9 cellular contexts compared by ENCODE assay signal in the genomic region with DNA sequence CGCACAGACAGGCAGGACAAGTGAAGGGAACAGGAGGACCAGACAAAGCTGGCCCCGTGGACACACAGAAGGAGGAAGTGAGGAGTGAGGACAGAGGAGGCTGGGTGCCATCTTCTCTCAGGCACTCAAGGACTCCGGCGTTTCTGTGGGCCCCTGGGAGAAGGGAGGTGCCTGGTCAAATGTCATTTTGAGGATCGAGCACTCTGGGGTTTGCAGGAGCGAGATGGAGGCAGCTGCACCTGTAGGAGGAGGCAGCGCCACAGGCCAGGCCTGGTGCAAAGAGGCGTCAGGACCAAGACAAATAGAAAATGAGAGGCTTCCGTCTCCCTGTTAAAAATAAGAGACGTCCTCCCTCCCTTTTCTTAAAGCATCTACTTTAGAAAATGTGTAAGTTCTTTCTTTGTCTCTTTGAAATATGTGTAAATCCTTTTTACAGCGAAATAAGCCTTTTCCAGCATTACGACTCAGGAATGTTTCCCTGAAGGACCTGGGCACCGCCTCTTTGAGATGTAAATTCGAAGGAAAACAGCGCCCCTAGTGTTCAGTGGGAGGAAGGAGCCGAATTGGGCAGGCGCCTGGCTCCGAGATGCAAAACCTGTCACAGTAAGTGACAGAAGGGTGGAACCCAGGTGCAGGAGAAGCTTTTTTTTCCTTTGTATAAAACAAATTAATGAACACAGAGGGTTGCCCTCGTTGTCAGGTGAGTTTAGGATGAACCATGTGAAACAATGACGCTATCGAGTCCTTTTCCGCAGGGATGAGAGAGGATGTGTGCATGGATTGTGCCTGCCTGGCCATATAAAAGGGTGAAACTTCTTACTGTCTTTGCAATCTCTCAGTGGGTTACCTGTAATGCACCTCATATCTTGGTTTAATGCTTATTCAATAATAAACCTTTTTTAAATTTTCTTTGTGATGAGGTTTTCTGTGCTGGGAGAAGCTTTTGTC. TPM values are rescaled to one million over a fixed set of nuclear protein-coding genes. Genes with fewer than 3 reads are reported as not detected.
DNase-seq lines count a peak whose midpoint lies in the region; ATAC-seq and TF ChIP-seq lines count a peak whose summit lies in the region.
"Had no signal": no experiment of that assay in that cellular context is flagged by ENCODE, and none has a peak within 500 bp of the region (broad histone marks: within the 10 kb centered on the region; RNA-seq: fewer than 3 reads in every experiment).

No MANE protein-coding gene starts in this region.

- ATAC-seq in HG03095 (IDR thresholded peaks at IDR 0.05; ENCODE audit: unreplicated experiment) (no peak), GM19452 (IDR thresholded peaks at IDR 0.05; ENCODE audit: unreplicated experiment) (no peak)

- no peaks in the 10 kb centered on the region for H3K4me1 Mint-ChIP-seq in Calu3 (ENCODE audit: low read depth, unreplicated experiment)

- H3K4me3 ChIP-seq in KMS-11 (IDR thresholded peaks at IDR 0.05; ENCODE audit: insufficient read depth, low read depth, low read length) (no peak overlapping the region), retinal pigment epithelial cell (ENCODE audit: low read length) (no peak overlapping the region)
- H3K4me3 ChIP-seq: SJSA1 had no signal

- TF ChIP-seq CTCF in Calu3 (IDR thresholded peaks at IDR 0.05; ENCODE audit: unreplicated experiment) = peak; percentile 58
- TF ChIP-seq CTCF in KMS-11 (conservative IDR thresholded peaks at IDR 0.05; ENCODE audit: low read depth, low read length) = peak; percentile 85
- peak; percentile 91 for TF ChIP-seq CTCF in VCaP (conservative IDR thresholded peaks at IDR 0.05)
- peak; percentile 91 for TF ChIP-seq CTCF in retinal pigment epithelial cell (conservative IDR thresholded peaks at IDR 0.05; ENCODE audit: low read depth, low read length)

- H3K4me2 ChIP-seq in KMS-11 = no peak overlapping the region

- no peak overlapping the region for H2AFZ ChIP-seq in KMS-11 (ENCODE audit: low read depth)

- H3K4me3 Mint-ChIP-seq in Calu3 (ENCODE audit: low read depth, unreplicated experiment) = no peak overlapping the region

- BruUV-seq in Calu3 (replicated peaks; lab: Mats Ljungman, UMichigan) = no TSS peak

- CTCF ChIA-PET in Calu3 (lab: Charles Lee) = no interaction called here

- peaks cover 37% of the 10 kb centered on the region for H3K27me3 Mint-ChIP-seq in Calu3 (ENCODE audit: unreplicated experiment)

- intact Hi-C loops in Calu3 (cut with micrococcal nuclease; ENCODE audit: unreplicated experiment) = no loop called here

- H3K36me3 Mint-ChIP-seq in Calu3 (ENCODE audit: insufficient read depth, unreplicated experiment) = no peaks in the 10 kb centered on the region

- H3K27ac ChIP-seq in KMS-11 (no peak overlapping the region), VCaP (no peak overlapping the region)
- H3K27ac ChIP-seq: SJSA1 had no signal

- no peak overlapping the region for H3K27ac Mint-ChIP-seq in Calu3 (ENCODE audit: unreplicated experiment)

- H3K79me2 ChIP-seq in KMS-11 (ENCODE audit: insufficient read depth, low read depth) = no peaks in the 10 kb centered on the region

- H4K20me1 ChIP-seq in KMS-11 (ENCODE audit: insufficient read depth) = no peaks in the 10 kb centered on the region

- no peaks in the 10 kb centered on the region for H3K36me3 ChIP-seq in KMS-11 (ENCODE audit: insufficient read depth)
- H3K36me3 ChIP-seq: SJSA1 had no signal

- H3K9ac ChIP-seq in KMS-11 = no peak overlapping the region

- no peaks in the 10 kb centered on the region; the same call in 1 of the 2 replicates for H3K27me3 ChIP-seq in KMS-11 (ENCODE audit: insufficient read depth, low read depth)
- H3K27me3 ChIP-seq: SJSA1 had no signal

- peak; percentile 55 for DNase-seq in ACHN
- DNase-seq in Calu3 = peak; percentile 43
- peak; percentile 12 for DNase-seq in foreskin melanocyte
- DNase-seq in retinal pigment epithelial cell (ENCODE audit: low read depth) = peak; percentile 22

- H3K9me3 Mint-ChIP-seq in Calu3 (ENCODE audit: low read depth, unreplicated experiment) = peaks cover 3% of the 10 kb centered on the region

- in situ Hi-C loops in ACHN (cut with HindIII; ENCODE audit: low pct_ligation_motif_present, low pct_unique_long_range_greater_than_20kb, low sequenced_read_pairs) = no loop called here

- H3K4me1 ChIP-seq in KMS-11 (ENCODE audit: low read depth, poor library complexity, severe bottlenecking) = no peaks in the 10 kb centered on the region
- H3K4me1 ChIP-seq: SJSA1 had no signal

RNA-seq across cellular contexts. Expression of a gene that starts 1.4 kb away (rescaled TPM):
- not detected in 2 replicates for total RNA-seq in Calu3 (2022)
- total RNA-seq: SJSA1 had no signal
